In the genomic region with DNA sequence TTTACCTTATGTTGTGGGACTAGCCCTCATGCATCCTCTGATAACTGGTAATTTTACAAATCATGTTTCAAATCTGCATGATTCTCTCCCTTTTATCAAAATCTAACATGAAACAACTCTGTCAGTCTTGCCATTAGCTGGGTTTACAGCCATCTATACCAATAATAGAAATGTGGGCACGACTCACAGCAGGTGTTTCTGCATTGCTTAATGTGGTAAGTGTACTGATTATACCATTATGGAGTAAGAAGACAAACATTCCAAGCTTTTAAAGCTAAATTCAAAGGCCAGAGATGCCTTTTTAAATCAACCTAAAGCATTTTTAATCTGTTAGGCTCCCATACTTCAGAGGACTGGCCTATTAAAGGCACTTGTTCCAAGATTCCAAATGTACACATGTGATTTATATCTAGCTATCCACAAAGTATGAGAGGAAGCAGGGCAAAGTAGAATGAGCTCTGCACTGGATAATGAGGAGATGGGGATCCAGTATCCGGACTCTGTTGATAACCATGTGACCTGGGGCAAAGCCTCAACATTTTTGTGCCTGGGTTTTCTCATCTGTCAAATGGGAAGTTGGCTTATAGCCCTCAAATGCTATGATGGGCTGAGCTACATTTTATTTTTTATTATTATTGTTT, we compare ENCODE assay signal across 17 cellular contexts. TPM values are rescaled to one million over a fixed set of nuclear protein-coding genes. Genes with fewer than 3 reads are reported as not detected.
DNase-seq lines count a peak whose midpoint lies in the region; ATAC-seq and TF ChIP-seq lines count a peak whose summit lies in the region.
"Had no signal": no experiment of that assay in that cellular context is flagged by ENCODE, and none has a peak within 500 bp of the region (broad histone marks: within the 10 kb centered on the region; RNA-seq: fewer than 3 reads in every experiment).

No MANE protein-coding gene starts in this region.

- peak; percentile 27 for DNase-seq in NCI-H748 (lab: John Stamatoyannopoulos, UW; ENCODE audit: unreplicated experiment)
- DNase-seq in NCI-H748 treated with DMSO at 0.1 percent for 48 hours (lab: John Stamatoyannopoulos, UW) = no peak
- DNase-seq in IMR-90 = no peak
- DNase-seq in SK-N-SH = peak; percentile 54
- DNase-seq in mesothelial cell of epicardium (ENCODE audit: low spot score in 2 of 2, unreplicated experiment in 2 of 2) = no peak
- no peak for DNase-seq in tibial artery
- DNase-seq in epidermal melanocyte (ENCODE audit: insufficient read length, low spot score) = no peak
- DNase-seq: amygdala, kidney glomerular epithelial cell, NCI-H446 treated with DMSO at 0.1 percent for 48 hours, SHP77, T-helper 9 cell had no signal

- H4K91ac ChIP-seq in IMR-90 (ENCODE audit: insufficient read depth, low read depth, low read length) = no peak overlapping the region

- H2AK9ac ChIP-seq in IMR-90 (replicated peaks; ENCODE audit: low read depth, low read length, poor library complexity) = no peak overlapping the region

- no peak overlapping the region for H3K4me3 Mint-ChIP-seq in mesothelial cell of epicardium
- H3K4me3 Mint-ChIP-seq: CD14-positive monocyte, neural progenitor cell had no signal

- peak overlapping the region; percentile 18; the same call in 1 of the 3 replicates for H2BK15ac ChIP-seq in IMR-90 (ENCODE audit: low read depth, low read length)

- in situ Hi-C loops in IMR-90 (cut with MboI; ENCODE audit: low sequenced_read_pairs) = no loop called here

- no peak overlapping the region for H3K27ac ChIP-seq in IMR-90 (ENCODE audit: insufficient read depth, low read length)
- H3K27ac ChIP-seq in SK-N-SH (ENCODE audit: low read depth in 2 of 2, low read length in 1 of 2) = peak overlapping the region in 1 of 2 experiments; percentile 64; a peak in 2 of 4 replicates
- H3K27ac ChIP-seq in tibial artery = no peak overlapping the region
- H3K27ac ChIP-seq: GM23248, neural progenitor cell, vagina had no signal

- H3K36me3 Mint-ChIP-seq in mesothelial cell of epicardium = no peaks in the 10 kb centered on the region
- H3K36me3 Mint-ChIP-seq: CD14-positive monocyte, neural progenitor cell had no signal

- peak overlapping the region; percentile 10 for H3K27ac Mint-ChIP-seq in mesothelial cell of epicardium
- H3K27ac Mint-ChIP-seq: CD14-positive monocyte, neural progenitor cell had no signal

- H3K9me3 Mint-ChIP-seq in mesothelial cell of epicardium = no peaks in the 10 kb centered on the region
- H3K9me3 Mint-ChIP-seq: neural progenitor cell had no signal

- intact Hi-C loops in IMR-90 (cut with micrococcal nuclease) = loop anchor here (5.0 kb wide), 2 partner anchors 52 to 133 kb away; partner anchors contain the start of gene FUT8
- intact Hi-C loops in tibial artery (cut with DNase I; ENCODE audit: low total_unique reads) = no loop called here

- H2BK5ac ChIP-seq in IMR-90 (ENCODE audit: low read depth, low read length, poor library complexity, severe bottlenecking) = no peak overlapping the region

- no TSS peak for BruUV-seq in IMR-90 (replicated peaks; lab: Mats Ljungman, UMichigan)

- peaks cover 10% of the 10 kb centered on the region for H3K4me1 Mint-ChIP-seq in mesothelial cell of epicardium
- H3K4me1 Mint-ChIP-seq: neural progenitor cell had no signal

- no peaks in the 10 kb centered on the region for H4K20me1 ChIP-seq in IMR-90 (ENCODE audit: insufficient read depth, low read length)
- H4K20me1 ChIP-seq in SK-N-SH (ENCODE audit: insufficient read depth) = no peaks in the 10 kb centered on the region

- no peaks in the 10 kb centered on the region for H3K27me3 Mint-ChIP-seq in mesothelial cell of epicardium (ENCODE audit: low read depth)

- ATAC-seq in IMR-90 (ENCODE audit: low read depth) = no peak
- ATAC-seq in HG03439 (IDR thresholded peaks at IDR 0.05; ENCODE audit: unreplicated experiment) = no peak

- no peak overlapping the region for H3K56ac ChIP-seq in IMR-90 (ENCODE audit: extremely low read depth, insufficient read depth, low read length)

- H2AK5ac ChIP-seq in IMR-90 (ENCODE audit: low read depth, low read length) = no peak overlapping the region

- no peak overlapping the region for H3K18ac ChIP-seq in IMR-90 (ENCODE audit: low read depth, low read length)

- no peak overlapping the region for H3K14ac ChIP-seq in IMR-90 (replicated peaks; ENCODE audit: low read depth, low read length)

- WGBS in IMR-90 (ENCODE audit: extremely low coverage in 2 of 2, insufficient read length in 1 of 2), 2 experiments = no CpG with 5 or more reads among the region's 2 CpGs
- 13% methylated on average over 2 of the region's 2 CpGs for WGBS in SK-N-SH (ENCODE audit: low lambda C conversion rate)

- H2AFZ ChIP-seq in IMR-90 (replicated peaks; ENCODE audit: low read length, poor library complexity) (no peak overlapping the region), SK-N-SH (ENCODE audit: low read depth) (no peak overlapping the region)
- H2AFZ ChIP-seq: GM23248, neural progenitor cell had no signal

- H3K23ac ChIP-seq in IMR-90 (ENCODE audit: low read depth, low read length) = no peak overlapping the region

- no peaks in the 10 kb centered on the region for H3K79me2 ChIP-seq in SK-N-SH (ENCODE audit: insufficient read depth)

- peaks cover 3% of the 10 kb centered on the region for H3F3A ChIP-seq in SK-N-SH (replicated peaks; ENCODE audit: insufficient read depth)

- no peak overlapping the region for H4K8ac ChIP-seq in IMR-90 (ENCODE audit: low read depth in 2 of 2, low read length in 2 of 2)

- H3K4ac ChIP-seq in IMR-90 (ENCODE audit: low read depth, low read length) = no peak overlapping the region

- dilution Hi-C loops in IMR-90 (cut with HindIII; ENCODE audit: low sequenced_read_pairs, unreplicated experiment) = no loop called here

- no peak overlapping the region for H4K5ac ChIP-seq in IMR-90 (ENCODE audit: low read depth, low read length)

- H3K9me2 ChIP-seq in SK-N-SH = no peaks in the 10 kb centered on the region

- H3K9ac ChIP-seq in IMR-90 (ENCODE audit: low read depth, low read length) = no peak overlapping the region
- no peak overlapping the region for H3K9ac ChIP-seq in SK-N-SH
- H3K9ac ChIP-seq: GM23248, neural progenitor cell had no signal

- TF ChIP-seq CTCF in IMR-90 (conservative IDR thresholded peaks at IDR 0.05; ENCODE audit: low read depth, low read length) = no peak
- no peak for TF ChIP-seq CTCF in SK-N-SH (IDR thresholded peaks at IDR 0.05)
- no peak for TF ChIP-seq CTCF in mesothelial cell of epicardium (IDR thresholded peaks at IDR 0.05; ENCODE audit: unreplicated experiment)
- no peak for TF ChIP-seq CTCF in tibial artery (IDR thresholded peaks at IDR 0.05)

- H3K4me3 ChIP-seq in IMR-90 (ENCODE audit: insufficient read depth, low read depth, low read length) (no peak overlapping the region), SK-N-SH (ENCODE audit: low read depth in 2 of 2, low read length in 1 of 2) (no peak overlapping the region), tibial artery (no peak overlapping the region)
- H3K4me3 ChIP-seq: GM23248, neural progenitor cell, vagina had no signal

- CTCF ChIA-PET in IMR-90 (lab: Yijun Ruan, JAX) (interaction anchor here (0.7 kb wide), 1 partner anchor 121 kb away, joined by 3 read pairs; no protein-coding TSS in a partner anchor), SK-N-SH (lab: Yijun Ruan, JAX) (interaction anchor here (0.6 to 2.1 kb wide), 3 partner anchors 9 to 196 kb away, joined by 3 to 4 read pairs (median 3); no protein-coding TSS in a partner anchor)

- H2BK120ac ChIP-seq in IMR-90 (ENCODE audit: low read depth, low read length) = no peak overlapping the region

- peak; percentile 59 to 73; a peak in 3 of 4 replicates for TF ChIP-seq EP300 in SK-N-SH (IDR thresholded peaks at IDR 0.05; ENCODE audit: borderline replicate concordance in 1 of 2, low read depth in 1 of 2, low read length in 1 of 2)

- no peaks in the 10 kb centered on the region for H3K9me3 ChIP-seq in IMR-90 (ENCODE audit: control insufficient read depth, insufficient read depth, low read length)
- H3K9me3 ChIP-seq in SK-N-SH = no peaks in the 10 kb centered on the region
- no peaks in the 10 kb centered on the region for H3K9me3 ChIP-seq in tibial artery
- H3K9me3 ChIP-seq: vagina had no signal

- H3K36me3 ChIP-seq in IMR-90 (ENCODE audit: control insufficient read depth, insufficient read depth, low read length) (no peaks in the 10 kb centered on the region), SK-N-SH (replicated peaks in 1 of 2; ENCODE audit: control insufficient read depth in 1 of 2, insufficient read depth in 2 of 2, low read length in 1 of 2) (no peaks in the 10 kb centered on the region), tibial artery (no peaks in the 10 kb centered on the region)
- H3K36me3 ChIP-seq: neural progenitor cell, vagina had no signal

- POLR2A ChIA-PET in IMR-90 (lab: Charles Lee; ENCODE audit: unreplicated experiment) (no interaction called here), SK-N-SH (lab: Yijun Ruan, JAX) (interaction anchor here (1.0 kb wide), 1 partner anchor 28 kb away, joined by 3 read pairs; no protein-coding TSS in a partner anchor)

- no peak for TF ChIP-seq POLR2A in IMR-90 (IDR thresholded peaks at IDR 0.05; ENCODE audit: low read depth, low read length)

- no peaks in the 10 kb centered on the region for H3K9me1 ChIP-seq in IMR-90 (ENCODE audit: insufficient read depth, low read length)

- H3K79me1 ChIP-seq in IMR-90 (ENCODE audit: low read depth in 1 of 2, low read length in 2 of 2) = no peaks in the 10 kb centered on the region

- TF ChIP-seq RAD21 in IMR-90 (IDR thresholded peaks at IDR 0.05; ENCODE audit: low read length) = no peak
- TF ChIP-seq RAD21 in SK-N-SH (IDR thresholded peaks at IDR 0.05; ENCODE audit: low read length) = no peak

- H3K4me2 ChIP-seq in IMR-90 (ENCODE audit: low read depth, low read length) = no peak overlapping the region
- H3K4me2 ChIP-seq in SK-N-SH = no peak overlapping the region
- H3K4me2 ChIP-seq: neural progenitor cell had no signal

- peaks cover 2% of the 10 kb centered on the region; the same call in 1 of the 2 replicates for H3K4me1 ChIP-seq in IMR-90 (ENCODE audit: control insufficient read depth, insufficient read depth, low read length)
- H3K4me1 ChIP-seq in SK-N-SH (ENCODE audit: control insufficient read depth in 1 of 2, insufficient read depth in 2 of 2, low read depth in 1 of 2, low read length in 1 of 2) = peaks cover 0 to 7% of the 10 kb centered on the region in 2 experiments; a peak in 1 of 4 replicates
- H3K4me1 ChIP-seq in tibial artery = no peaks in the 10 kb centered on the region
- H3K4me1 ChIP-seq: neural progenitor cell had no signal

- H3K27me3 ChIP-seq in IMR-90 (ENCODE audit: control insufficient read depth, insufficient read depth, low read length) (no peaks in the 10 kb centered on the region), SK-N-SH (ENCODE audit: insufficient read depth) (no peaks in the 10 kb centered on the region), tibial artery (no peaks in the 10 kb centered on the region)
- H3K27me3 ChIP-seq: neural progenitor cell, vagina had no signal

- H2BK20ac ChIP-seq in IMR-90 (ENCODE audit: low read depth, low read length) = no peak overlapping the region

RNA-seq across cellular contexts. Expression of gene FUT8, which starts 52.3 kb away (rescaled TPM):
- total RNA-seq in IMR-90 (2012; rRNA removed) (60.0 and 72.9 TPM in 2 replicates), mesothelial cell of epicardium (48.9 to 51.8 TPM (median 49.4 TPM) in 3 replicates)
- polyA plus RNA-seq in IMR-90 (2012; rRNA removed) (13.3 and 15.6 TPM in 2 replicates), SK-N-SH (2012; rRNA removed) (31.7 and 32.4 TPM in 2 replicates)
- polyA plus RNA-seq in IMR-90 (2012; cell fraction: cytosol; rRNA removed) = 5.8 and 8.9 TPM in 2 replicates
- 1.1 and 9.9 TPM in 2 replicates for polyA plus RNA-seq in IMR-90 (2012; cell fraction: nucleus; rRNA removed; ENCODE audit: low replicate concordance)
- polyA plus RNA-seq in SK-N-SH (2012; cell fraction: cytosol; rRNA removed) = 49.6 and 49.7 TPM in 2 replicates
- 10.5 and 23.8 TPM in 2 replicates for polyA plus RNA-seq in SK-N-SH (2012; cell fraction: nucleus; rRNA removed)

Comparison
In these comparisons a context has a peak if more than half of its experiments do, and no peak if none do; other contexts are left out.
1. DNase-seq: peak in NCI-H748 (single experiment) and SK-N-SH (single experiment); none in NCI-H748 treated with DMSO at 0.1 percent for 48 hours (single experiment), IMR-90 (single experiment), mesothelial cell of epicardium (0 of 2), tibial artery (0 of 2) and epidermal melanocyte (single experiment).